Comparison of ENCODE assay signal across 24 cellular contexts in genomic region chr2:100814453-100814852, GRCh38. TPM values are rescaled to one million over a fixed set of nuclear protein-coding genes. Genes with fewer than 3 reads are reported as not detected.
DNase-seq lines count a peak whose midpoint lies in the region; ATAC-seq and TF ChIP-seq lines count a peak whose summit lies in the region.
"Had no signal": no experiment of that assay in that cellular context is flagged by ENCODE, and none has a peak within 500 bp of the region (broad histone marks: within the 10 kb centered on the region; RNA-seq: fewer than 3 reads in every experiment).

No MANE protein-coding gene starts in this region.

- POLR2A ChIA-PET in activated CD4-positive, alpha-beta T cell treated with anti-CD3 and anti-CD28 coated beads for 36 hours (lab: Charles Lee), result interaction anchor here (0.5 to 1.3 kb wide), 2 partner anchors 53 to 188 kb away, joined by 4 to 6 read pairs; partner anchors contain the start of gene RPL31

- intact Hi-C loops in activated CD4-positive, alpha-beta T cell treated with anti-CD3 and anti-CD28 coated beads for 36 hours (cut with DNase I, micrococcal nuclease), result loop anchor here (5.0 to 10.0 kb wide), 2 partner anchors 170 to 182 kb away; no protein-coding TSS in a partner anchor
- intact Hi-C loops in colonic mucosa (cut with DNase I), result no loop called here

- H3K36me3 Mint-ChIP-seq in activated CD4-positive, alpha-beta T cell treated with anti-CD3 and anti-CD28 coated beads for 36 hours (ENCODE audit: low read depth), result no peaks in the 10 kb centered on the region
- H3K36me3 Mint-ChIP-seq: CD8-positive, alpha-beta T cell; stimulated activated memory B cell treated with anti-CD40 and anti-IgM and Interleukin-4, amounts not matched to agents 10 μg/mL and 1 μg/mL and 100 μg/mL, for 72 hours had no signal

- peak overlapping the region; percentile 76 for H3K27ac Mint-ChIP-seq in activated CD4-positive, alpha-beta T cell treated with anti-CD3 and anti-CD28 coated beads for 36 hours
- H3K27ac Mint-ChIP-seq: activated naive CD4-positive, alpha-beta T cell treated with anti-CD3 and anti-CD28 coated beads for 36 hours; CD8-positive, alpha-beta T cell; nephron; stimulated activated memory B cell treated with anti-CD40 and anti-IgM and Interleukin-4, amounts not matched to agents 10 μg/mL and 1 μg/mL and 100 μg/mL, for 72 hours had no signal

- H3K4me2 ChIP-seq in BLaER1 (peak overlapping the region; percentile 53; the same call in 1 of the 2 replicates), osteoblast (ENCODE audit: insufficient read depth, low read length) (no peak overlapping the region)
- H3K4me2 ChIP-seq: KMS-11 had no signal

- no peak overlapping the region for H2AFZ ChIP-seq in osteoblast (ENCODE audit: low read length)
- H2AFZ ChIP-seq: GM23248 had no signal

- TF ChIP-seq CTCF in colonic mucosa (IDR thresholded peaks at IDR 0.05) (no peak), osteoblast (IDR thresholded peaks at IDR 0.05; ENCODE audit: extremely low read depth, low read depth, low read length) (no peak)

- H3K27me3 ChIP-seq in BLaER1, result peaks cover 22% of the 10 kb centered on the region
- H3K27me3 ChIP-seq in colonic mucosa, result no peaks in the 10 kb centered on the region
- H3K27me3 ChIP-seq in muscle layer of duodenum (ENCODE audit: low read depth, low read length), result no peaks in the 10 kb centered on the region
- peaks cover 5% of the 10 kb centered on the region for H3K27me3 ChIP-seq in osteoblast (ENCODE audit: insufficient read depth, low read length)

- H3K36me3 ChIP-seq in BLaER1 (no peaks in the 10 kb centered on the region), colonic mucosa (no peaks in the 10 kb centered on the region), muscle layer of duodenum (ENCODE audit: control insufficient read depth in 1 of 2, insufficient read depth in 2 of 2, low read length in 2 of 2) (no peaks in the 10 kb centered on the region), osteoblast (ENCODE audit: insufficient read depth, low read length) (no peaks in the 10 kb centered on the region)

- peaks cover 37% of the 10 kb centered on the region for H3K4me1 Mint-ChIP-seq in activated CD4-positive, alpha-beta T cell treated with anti-CD3 and anti-CD28 coated beads for 36 hours
- H3K4me1 Mint-ChIP-seq: stimulated activated memory B cell treated with anti-CD40 and anti-IgM and Interleukin-4, amounts not matched to agents 10 μg/mL and 1 μg/mL and 100 μg/mL, for 72 hours had no signal

- H3K4me1 ChIP-seq in BLaER1 (peaks cover 18% of the 10 kb centered on the region), colonic mucosa (no peaks in the 10 kb centered on the region), muscle layer of duodenum (ENCODE audit: control insufficient read depth in 1 of 2, insufficient read depth in 2 of 2, low read length in 2 of 2) (peaks cover 0 to 4% of the 10 kb centered on the region in 2 donors), osteoblast (ENCODE audit: insufficient read depth, low read length) (peaks cover 11% of the 10 kb centered on the region)

- H4K20me1 ChIP-seq in BLaER1, result no peaks in the 10 kb centered on the region
- no peaks in the 10 kb centered on the region for H4K20me1 ChIP-seq in osteoblast (ENCODE audit: insufficient read depth, low read length)

- H3K9ac ChIP-seq in BLaER1, result no peak overlapping the region
- peak overlapping the region in 1 of 2 donors; percentile 29 for H3K9ac ChIP-seq in colonic mucosa (ENCODE audit: low read depth in 2 of 2, low read length in 2 of 2)
- H3K9ac ChIP-seq: GM23248, KMS-11 had no signal

- H3K4me3 ChIP-seq in BLaER1, result no peak overlapping the region
- H3K4me3 ChIP-seq in colonic mucosa, result no peak overlapping the region
- H3K4me3 ChIP-seq in muscle layer of duodenum (ENCODE audit: low read depth in 1 of 2, low read length in 2 of 2), result peak overlapping the region in 1 of 2 donors; percentile 31
- H3K4me3 ChIP-seq in osteoblast (ENCODE audit: insufficient read depth, low read length), result no peak overlapping the region
- H3K4me3 ChIP-seq: GM23248 had no signal

- no peak overlapping the region for H3K4me3 Mint-ChIP-seq in activated CD4-positive, alpha-beta T cell treated with anti-CD3 and anti-CD28 coated beads for 36 hours
- H3K4me3 Mint-ChIP-seq: CD8-positive, alpha-beta T cell; nephron; stimulated activated memory B cell treated with anti-CD40 and anti-IgM and Interleukin-4, amounts not matched to agents 10 μg/mL and 1 μg/mL and 100 μg/mL, for 72 hours had no signal

- H3K79me2 ChIP-seq in osteoblast (ENCODE audit: insufficient read depth, low read length), result no peaks in the 10 kb centered on the region

- ATAC-seq in activated CD4-positive, alpha-beta T cell treated with anti-CD3 and anti-CD28 coated beads for 36 hours, result no peak
- ATAC-seq: CD8-positive, alpha-beta T cell; Panc1; stimulated activated memory B cell treated with anti-CD40 and anti-IgM and Interleukin-4, amounts not matched to agents 10 μg/mL and 1 μg/mL and 100 μg/mL, for 72 hours had no signal

- no peaks in the 10 kb centered on the region for H3K9me3 Mint-ChIP-seq in activated CD4-positive, alpha-beta T cell treated with anti-CD3 and anti-CD28 coated beads for 36 hours (ENCODE audit: low read depth)
- H3K9me3 Mint-ChIP-seq: activated CD8-positive, alpha-beta T cell treated with anti-CD3 and anti-CD28 coated beads for 36 hours; activated naive CD4-positive, alpha-beta T cell treated with anti-CD3 and anti-CD28 coated beads for 36 hours; CD8-positive, alpha-beta T cell had no signal

- H3K27ac ChIP-seq in BLaER1, result no peak overlapping the region
- H3K27ac ChIP-seq in colonic mucosa, result peak overlapping the region; percentile 76
- peak overlapping the region; percentile 28 for H3K27ac ChIP-seq in muscle layer of duodenum (ENCODE audit: low read length)
- H3K27ac ChIP-seq in osteoblast (ENCODE audit: low read depth, low read length), result no peak overlapping the region
- H3K27ac ChIP-seq: GM23248, KMS-11 had no signal

- no peak for DNase-seq in activated CD4-positive, alpha-beta T cell treated with anti-CD3 and anti-CD28 coated beads for 36 hours
- DNase-seq in activated CD4-positive, alpha-beta T cell treated with anti-CD3 and anti-CD28 coated beads for 48 hours, result no peak
- DNase-seq in colonic mucosa (peak; percentile 87), DMS153 (lab: John Stamatoyannopoulos, UW) (no peak), osteoblast (ENCODE audit: insufficient read length, low spot score, missing footprints) (no peak), islet precursor cell (no peak)
- DNase-seq: 8988T; activated CD4-positive, CD25-positive, alpha-beta regulatory T cell; activated CD8-positive, alpha-beta T cell treated with anti-CD3 and anti-CD28 coated beads for 36 hours; activated naive CD4-positive, alpha-beta T cell treated with anti-CD3 and anti-CD28 coated beads for 36 hours; CD8-positive, alpha-beta T cell; GM23248; NCI-H1417 treated with DMSO at 0.1 percent for 48 hours; NCI-H2081; NCI-H226; stimulated activated CD4-positive, alpha-beta T cell treated with anti-CD3 and anti-CD28 coated beads, Interleukin-12 subunit alpha, Interleukin-12 subunit beta, amount 100 ng/mL, for 4 hours; stimulated activated CD4-positive, alpha-beta T cell treated with anti-CD3 and anti-CD28 coated beads, Interleukin-4, amount 100 ng/mL, for 24 hours; SW 1271 had no signal

- CTCF ChIA-PET in activated CD4-positive, alpha-beta T cell treated with anti-CD3 and anti-CD28 coated beads for 36 hours (lab: Charles Lee), result no interaction called here

- H3K9me3 ChIP-seq in BLaER1, result peaks cover 23% of the 10 kb centered on the region
- H3K9me3 ChIP-seq in colonic mucosa, result no peaks in the 10 kb centered on the region
- no peaks in the 10 kb centered on the region for H3K9me3 ChIP-seq in muscle layer of duodenum (ENCODE audit: control insufficient read depth in 1 of 2, low read length in 2 of 2)
- H3K9me3 ChIP-seq in osteoblast (ENCODE audit: low read depth, low read length), result no peaks in the 10 kb centered on the region

- H3K27me3 Mint-ChIP-seq in activated CD4-positive, alpha-beta T cell treated with anti-CD3 and anti-CD28 coated beads for 36 hours, result peaks cover 12% of the 10 kb centered on the region

RNA-seq across cellular contexts. Expression of gene NPAS2, which starts 5.5 kb away (rescaled TPM):
- total RNA-seq in activated CD4-positive, alpha-beta T cell treated with anti-CD3 and anti-CD28 coated beads for 36 hours, result 10 to 100 TPM in 1 of 2 experiments, 1 to 10 TPM in 1; 7.7 to 12.0 TPM
- total RNA-seq in colonic mucosa, result 10 to 100 TPM; 33.9 to 38.3 TPM
- 8.3 and 8.7 TPM in 2 replicates for total RNA-seq in osteoblast

Comparison
In these comparisons a context has a peak if more than half of its experiments do, and no peak if none do; other contexts are left out.
1. H3K27ac ChIP-seq: peak in colonic mucosa (single experiment) and muscle layer of duodenum (single experiment); none in BLaER1 (single experiment) and osteoblast (single experiment).